In the genomic region with DNA sequence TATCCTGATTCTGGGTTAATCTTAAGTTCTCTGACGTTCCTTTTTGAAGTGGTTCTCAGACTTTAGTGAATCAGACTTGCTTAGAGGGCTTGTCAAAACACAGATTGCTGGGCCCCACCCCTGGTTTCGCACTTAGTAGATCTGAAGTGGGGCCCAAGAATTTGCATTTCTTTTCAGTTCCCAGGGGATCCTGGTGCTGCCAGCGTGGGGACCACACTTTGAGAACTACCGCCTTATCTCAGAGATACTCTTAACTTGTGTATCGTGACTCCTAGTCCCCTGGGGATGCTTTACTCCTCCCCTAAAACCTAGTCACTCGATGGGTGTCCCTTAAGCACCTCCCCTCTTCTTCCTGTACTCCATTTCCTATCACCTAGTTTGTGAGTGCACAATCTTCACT, we compare ENCODE assay signal across 11 cellular contexts. TPM values are rescaled to one million over a fixed set of nuclear protein-coding genes. Genes with fewer than 3 reads are reported as not detected.
A peak's percentile ranks its signal among the peaks of the same experiment; 100 is the strongest.
DNase-seq lines count a peak whose midpoint lies in the region; ATAC-seq and TF ChIP-seq lines count a peak whose summit lies in the region.
"Had no signal": no experiment of that assay in that cellular context is flagged by ENCODE, and none has a peak within 500 bp of the region (broad histone marks: within the 10 kb centered on the region; RNA-seq: fewer than 3 reads in every experiment).

No MANE protein-coding gene starts in this region.

- peaks cover 8% of the 10 kb centered on the region for H3K27me3 ChIP-seq in DOHH2 (ENCODE audit: control insufficient read depth, low read length)

- H3K27ac ChIP-seq in DOHH2 (ENCODE audit: low read depth, low read length) = no peak overlapping the region

- no peaks in the 10 kb centered on the region for H3K9me3 ChIP-seq in DOHH2 (ENCODE audit: control insufficient read depth, insufficient read depth, low read length)

- H3K4me3 ChIP-seq in DOHH2 (ENCODE audit: low read length) = peak overlapping the region; percentile 43

- H3K4me1 ChIP-seq in DOHH2 (ENCODE audit: control insufficient read depth, low read length) = peaks cover 15% of the 10 kb centered on the region

- H3K36me3 ChIP-seq in DOHH2 (ENCODE audit: control insufficient read depth, low read length) = no peaks in the 10 kb centered on the region

- ATAC-seq in GM18511 (IDR thresholded peaks at IDR 0.05; ENCODE audit: unreplicated experiment) (peak; percentile 75), GM21576 (IDR thresholded peaks at IDR 0.05; ENCODE audit: unreplicated experiment) (peak; percentile 77), HG03460 (IDR thresholded peaks at IDR 0.05; ENCODE audit: unreplicated experiment) (peak; percentile 57), HG02763 (IDR thresholded peaks at IDR 0.05; ENCODE audit: unreplicated experiment) (no peak)

- no peak for DNase-seq in middle frontal gyrus (ENCODE audit: extremely low spot score, low spot score)
- DNase-seq in NOMO-1 treated with DMSO at 0.1 percent for 48 hours (lab: John Stamatoyannopoulos, UW; ENCODE audit: unreplicated experiment) = no peak
- DNase-seq in SK-N-DZ (ENCODE audit: low spot score) = no peak
- DNase-seq: activated naive CD8-positive, alpha-beta T cell treated with anti-CD3 and anti-CD28 coated beads, Interleukin-2, amount 10 ng/mL, durations not matched to agents 7 days and 5 days; NCI-H69; SHP77 treated with DMSO at 0.1 percent for 48 hours had no signal

- no peaks in the 10 kb centered on the region for H3K9me2 ChIP-seq in DOHH2 (replicated peaks; ENCODE audit: control insufficient read depth, low read length)

- no peaks in the 10 kb centered on the region for H4K20me1 ChIP-seq in DOHH2 (ENCODE audit: control insufficient read depth, insufficient read depth, low read depth, low read length)

- no peaks in the 10 kb centered on the region for H3K79me2 ChIP-seq in DOHH2 (ENCODE audit: control insufficient read depth, low read length)

- H3K4me2 ChIP-seq in DOHH2 (ENCODE audit: low read length) = peak overlapping the region; percentile 57

- H3F3A ChIP-seq in DOHH2 (ENCODE audit: control insufficient read depth, insufficient read depth) = peaks cover 5% of the 10 kb centered on the region; the same call in 1 of the 2 replicates

- no peak for TF ChIP-seq CTCF in DOHH2 (IDR thresholded peaks at IDR 0.05; ENCODE audit: low read depth, low read length, poor library complexity, severe bottlenecking)

RNA-seq across cellular contexts. Expression of a gene that starts 5.6 kb away (rescaled TPM):
- not detected in 2 replicates for polyA plus RNA-seq in SK-N-DZ (2014; cell fraction: cytosol; rRNA removed)
- polyA plus RNA-seq in SK-N-DZ (2014; cell fraction: nucleus; rRNA removed) = not detected in 2 replicates

RNA-seq across cellular contexts. Expression of a gene that starts 28.8 kb away (rescaled TPM):
- polyA plus RNA-seq in SK-N-DZ (2014; cell fraction: cytosol; rRNA removed) = not detected in 2 replicates
- not detected in 2 replicates for polyA plus RNA-seq in SK-N-DZ (2014; cell fraction: nucleus; rRNA removed)

RNA-seq across cellular contexts. Expression of a gene that starts 36.6 kb away (rescaled TPM):
- not detected in 2 replicates for polyA plus RNA-seq in SK-N-DZ (2014; cell fraction: cytosol; rRNA removed)
- not detected in 2 replicates for polyA plus RNA-seq in SK-N-DZ (2014; cell fraction: nucleus; rRNA removed)

RNA-seq across cellular contexts. Expression of a gene that starts 43.5 kb away (rescaled TPM):
- polyA plus RNA-seq in SK-N-DZ (2014; cell fraction: cytosol; rRNA removed) = not detected in 2 replicates
- polyA plus RNA-seq in SK-N-DZ (2014; cell fraction: nucleus; rRNA removed) = not detected in 2 replicates

RNA-seq across cellular contexts. Expression of a gene that starts 48.6 kb away (rescaled TPM):
- polyA plus RNA-seq in SK-N-DZ (2014; cell fraction: cytosol; rRNA removed) = 0.45 and 0.76 TPM in 2 replicates
- polyA plus RNA-seq in SK-N-DZ (2014; cell fraction: nucleus; rRNA removed) = 2.2 TPM in 1 of 2 replicates, not detected in the other
